17 cellular contexts compared by ENCODE assay signal in genomic region chr16:9869776-9870175, GRCh38.
DNase-seq lines count a peak whose midpoint lies in the region; ATAC-seq and TF ChIP-seq lines count a peak whose summit lies in the region.
"Had no signal": no experiment of that assay in that cellular context is flagged by ENCODE, and none has a peak within 500 bp of the region (broad histone marks: within the 10 kb centered on the region; RNA-seq: fewer than 3 reads in every experiment).

No MANE protein-coding gene starts in this region.

- H3K27ac ChIP-seq in left ventricle myocardium inferior (replicated peaks) = peak overlapping the region; percentile 67
- peak overlapping the region; percentile 43 for H3K27ac ChIP-seq in angular gyrus (ENCODE audit: low read depth, low read length)

- no peaks in the 10 kb centered on the region for H3K27me3 ChIP-seq in left ventricle myocardium inferior (ENCODE audit: low read depth)

- H3K9me3 ChIP-seq in left ventricle myocardium inferior (replicated peaks) = no peaks in the 10 kb centered on the region

- no peaks in the 10 kb centered on the region for H3K36me3 ChIP-seq in left ventricle myocardium inferior

- no peak for TF ChIP-seq CTCF in left ventricle myocardium inferior (IDR thresholded peaks at IDR 0.05; ENCODE audit: borderline replicate concordance)
- TF ChIP-seq CTCF in fibroblast of the aortic adventitia (IDR thresholded peaks at IDR 0.05; ENCODE audit: insufficient read depth, low read length) = no peak

- intact Hi-C loops in left ventricle myocardium inferior (cut with micrococcal nuclease) (no loop called here), left cardiac atrium (cut with DNase I) (no loop called here)

- no peak for ATAC-seq in left cardiac atrium
- ATAC-seq: GM12878, GM23338, HCT116 had no signal

- DNase-seq in left ventricle myocardium inferior (no peak), left cardiac atrium (no peak), cerebellum (ENCODE audit: low spot score) (peak; percentile 21), fibroblast of the aortic adventitia (ENCODE audit: low read depth) (peak; percentile 13), NCI-H226 (no peak), hypothalamus (lab: John Stamatoyannopoulos, UW) (no peak)
- DNase-seq: Calu3; CD4-positive, alpha-beta memory T cell; COR-L47; DMS53; DMS79 treated with DMSO at 0.1 percent for 48 hours; GDM1; H9 had no signal

- H3K4me1 ChIP-seq in left ventricle myocardium inferior = peaks cover 11% of the 10 kb centered on the region

- no peak overlapping the region for H3K4me3 ChIP-seq in left ventricle myocardium inferior
- H3K4me3 ChIP-seq in fibroblast of the aortic adventitia (ENCODE audit: low read depth, low read length) = no peak overlapping the region
- H3K4me3 ChIP-seq: GM12878, GM23338 had no signal

Comparison
In these comparisons a context has a peak if more than half of its experiments do, and no peak if none do; other contexts are left out.
1. DNase-seq: peak in cerebellum (single experiment) and fibroblast of the aortic adventitia (single experiment); none in left ventricle myocardium inferior (single experiment), left cardiac atrium (single experiment), NCI-H226 (single experiment) and hypothalamus (0 of 51).